16 cellular contexts compared by ENCODE assay signal in the genomic region with DNA sequence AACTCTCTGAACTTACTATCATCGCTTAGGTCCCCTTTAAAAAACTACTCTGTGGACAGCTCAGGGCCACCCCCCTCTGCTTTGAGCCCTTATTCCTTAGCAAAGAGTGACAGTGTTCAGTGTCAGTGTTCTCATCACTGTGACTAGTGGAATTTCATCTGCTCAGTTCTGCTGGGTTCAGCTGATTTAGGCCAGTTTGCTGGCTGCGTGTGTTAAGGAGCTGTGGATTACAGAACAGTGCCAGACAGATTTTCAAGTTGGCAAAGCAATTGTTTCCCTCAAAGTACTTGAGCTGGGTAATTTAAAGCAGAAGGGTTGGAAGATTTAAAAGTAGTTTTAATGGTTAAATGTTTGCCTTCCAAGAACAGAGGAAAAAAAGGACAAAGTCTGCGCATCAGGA. TPM values are rescaled to one million over a fixed set of nuclear protein-coding genes. Genes with fewer than 3 reads are reported as not detected.
"Had no signal": no experiment of that assay in that cellular context is flagged by ENCODE, and none has a peak within 500 bp of the region (broad histone marks: within the 10 kb centered on the region; RNA-seq: fewer than 3 reads in every experiment).

No MANE protein-coding gene starts in this region.

- DNase-seq: activated CD4-positive, alpha-beta T cell treated with anti-CD3 and anti-CD28 coated beads for 48 hours; activated CD4-positive, CD25-positive, alpha-beta regulatory T cell; activated CD8-positive, alpha-beta T cell treated with anti-CD3 and anti-CD28 coated beads for 36 hours; activated naive CD4-positive, alpha-beta T cell; activated T-cell treated with anti-CD3 and anti-CD28 coated beads, Interleukin-2, amount 50 U/mL, for 1 hour; dermis blood vessel endothelial cell; effector memory CD8-positive, alpha-beta T cell; foreskin melanocyte; glutamatergic neuron; immature natural killer cell; stimulated activated CD8-positive, alpha-beta memory T cell treated with anti-CD3 and anti-CD28 coated beads, Interleukin-4, amount 100 ng/mL, for 48 hours; stimulated activated naive CD4-positive, alpha-beta T cell; T1000 had no signal

- ATAC-seq: activated CD8-positive, alpha-beta T cell treated with anti-CD3 and anti-CD28 coated beads for 36 hours; activated T-helper 17 cell treated with anti-CD3 and anti-CD28 coated beads, Interleukin-2, amount 50 U/mL, for 72 hours; effector memory CD8-positive, alpha-beta T cell; naive thymus-derived CD8-positive, alpha-beta T cell had no signal

RNA-seq across cellular contexts. Expression of a gene that starts 8.6 kb away (rescaled TPM):
- total RNA-seq: dermis blood vessel endothelial cell had no signal
- polyA plus RNA-seq: fibroblast of lung; immature natural killer cell; naive thymus-derived CD8-positive, alpha-beta T cell had no signal
